8 cellular contexts compared by ENCODE assay signal in genomic region chr3:157088133-157088488, GRCh38.
DNase-seq lines count a peak whose midpoint lies in the region; ATAC-seq and TF ChIP-seq lines count a peak whose summit lies in the region.

No MANE protein-coding gene starts in this region.

- DNase-seq in AG20443 (ENCODE audit: low spot score) (peak; percentile 20), Karpas-422 (no peak), natural killer cell (no peak), NCI-H187 treated with DMSO at 0.1 percent for 48 hours (lab: John Stamatoyannopoulos, UW) (no peak), CD1c-positive myeloid dendritic cell (ENCODE audit: extremely low spot score) (no peak)
- DNase-seq in activated CD4-positive, CD25-positive, alpha-beta regulatory T cell (lab: John Stamatoyannopoulos, UW) = no peak

- peak overlapping the region; percentile 80 for H3K4me2 ChIP-seq in Karpas-422 (ENCODE audit: low read depth, low read length, poor library complexity, severe bottlenecking)

- H3K4me1 ChIP-seq in Karpas-422 (ENCODE audit: low read length) = peaks cover 48% of the 10 kb centered on the region

- ATAC-seq in natural killer cell (no peak), HG03342 (IDR thresholded peaks at IDR 0.05; ENCODE audit: unreplicated experiment) (no peak)

- H3K4me3 Mint-ChIP-seq in natural killer cell = peak overlapping the region; percentile 87

- H3K27ac ChIP-seq in Karpas-422 (ENCODE audit: low read length) = peak overlapping the region; percentile 70
- H3K27ac ChIP-seq in cingulate gyrus (ENCODE audit: low read depth, low read length) = peak overlapping the region; percentile 97

- H3K27me3 Mint-ChIP-seq in natural killer cell (ENCODE audit: low read depth in 2 of 2) = peaks cover 14 to 17% of the 10 kb centered on the region in 2 donors

- H3K36me3 Mint-ChIP-seq in natural killer cell = no peaks in the 10 kb centered on the region

- intact Hi-C loops in natural killer cell (cut with micrococcal nuclease) = loop anchor here (2.0 kb wide), 2 partner anchors 49 to 413 kb away; partner anchors contain the start of gene TIPARP

- peak overlapping the region; percentile 85 to 95 for H3K27ac Mint-ChIP-seq in natural killer cell

- H3K9me3 ChIP-seq in Karpas-422 (ENCODE audit: low read length) = no peaks in the 10 kb centered on the region

- H2AFZ ChIP-seq in Karpas-422 (ENCODE audit: low read length) = peak overlapping the region; percentile 39; the same call in 1 of the 2 replicates

- peak overlapping the region; percentile 70 for H3K4me3 ChIP-seq in Karpas-422 (ENCODE audit: low read length)

- no peaks in the 10 kb centered on the region for H3K79me2 ChIP-seq in Karpas-422 (ENCODE audit: low read length)

- no peak for TF ChIP-seq CTCF in natural killer cell (IDR thresholded peaks at IDR 0.05)

- H4K20me1 ChIP-seq in Karpas-422 (ENCODE audit: insufficient read depth, low read depth, low read length) = no peaks in the 10 kb centered on the region

- H3K9me3 Mint-ChIP-seq in natural killer cell = no peaks in the 10 kb centered on the region

- no peaks in the 10 kb centered on the region for H3K9me2 ChIP-seq in Karpas-422 (replicated peaks; ENCODE audit: insufficient read depth, low read length)

- H3K9ac ChIP-seq in Karpas-422 (ENCODE audit: low read length) = peak overlapping the region; percentile 79

- H3K27me3 ChIP-seq in Karpas-422 (ENCODE audit: low read length) = no peaks in the 10 kb centered on the region

- peaks cover 14 to 21% of the 10 kb centered on the region in 2 donors for H3K4me1 Mint-ChIP-seq in natural killer cell

- H3K36me3 ChIP-seq in Karpas-422 (ENCODE audit: insufficient read depth, low read length) = no peaks in the 10 kb centered on the region
